Comparison of ENCODE assay signal across 18 cellular contexts in the genomic region with DNA sequence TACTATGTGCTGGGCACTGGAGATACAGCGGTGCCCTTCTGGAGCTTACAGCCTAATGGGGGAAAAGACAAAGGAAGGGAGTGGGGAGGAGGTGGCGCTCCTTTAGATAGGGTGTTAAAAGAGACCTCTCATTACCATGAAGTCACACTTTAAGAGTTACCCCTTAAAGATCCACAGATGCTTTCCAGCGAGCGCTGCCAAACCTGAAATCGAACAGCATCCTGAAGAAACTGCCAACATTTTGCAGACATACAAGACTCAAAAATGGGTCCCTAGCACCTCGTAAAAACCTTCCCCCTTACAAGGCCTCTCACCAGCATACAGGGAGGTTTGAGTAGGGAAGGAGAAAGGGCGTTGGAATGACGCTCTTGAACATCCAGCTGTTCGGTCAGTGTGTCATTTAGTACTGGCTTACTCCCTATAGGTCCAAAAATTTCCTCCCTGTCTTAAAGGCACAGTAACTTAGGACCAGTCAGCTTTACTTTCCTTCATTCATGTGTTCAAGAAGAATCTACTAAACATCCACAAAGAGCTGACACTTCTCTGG. TPM values are rescaled to one million over a fixed set of nuclear protein-coding genes. Genes with fewer than 3 reads are reported as not detected.
DNase-seq lines count a peak whose midpoint lies in the region; ATAC-seq and TF ChIP-seq lines count a peak whose summit lies in the region.
"Had no signal": no experiment of that assay in that cellular context is flagged by ENCODE, and none has a peak within 500 bp of the region (broad histone marks: within the 10 kb centered on the region; RNA-seq: fewer than 3 reads in every experiment).

No MANE protein-coding gene starts in this region.

- intact Hi-C loops in Right ventricle myocardium superior (cut with DNase I) = no loop called here
- intact Hi-C loops in sciatic nerve (cut with DNase I) = no loop called here
- intact Hi-C loops in activated T-helper 2 cell treated with anti-CD3 and anti-CD28 coated beads, Interferon-gamma antibody, Interleukin-2, Interleukin-4, amounts not matched to agents 10 μg/mL and 5 μg/mL and 100 μg/mL, durations not matched to agents 14 hours and 24 hours and 36 hours (cut with micrococcal nuclease) = no loop called here

- H3K27me3 Mint-ChIP-seq in T-helper 17 cell (peaks cover 4% of the 10 kb centered on the region), type B pancreatic cell (no peaks in the 10 kb centered on the region)
- peaks cover 4% of the 10 kb centered on the region for H3K27me3 Mint-ChIP-seq in activated T-helper 2 cell treated with anti-CD3 and anti-CD28 coated beads, Interferon-gamma antibody, Interleukin-2, Interleukin-4, amounts not matched to agents 10 μg/mL and 5 μg/mL and 100 μg/mL, durations not matched to agents 14 hours and 24 hours and 36 hours (ENCODE audit: low read depth)
- H3K27me3 Mint-ChIP-seq: activated naive CD8-positive, alpha-beta T cell treated with anti-CD3 and anti-CD28 coated beads, Interleukin-2, amount 50 U/mL, for 24 hours; stimulated activated naive CD8-positive, alpha-beta T cell treated with anti-CD3 and anti-CD28 coated beads, Interleukin-15, amount 100 ng/mL, for 72 hours had no signal

- DNase-seq in GM03348 (ENCODE audit: low spot score) (peak; percentile 33), T-helper 17 cell (no peak), Right ventricle myocardium superior (no peak), sciatic nerve (ENCODE audit: low spot score) (no peak), type B pancreatic cell (ENCODE audit: extremely low spot score, unreplicated experiment) (no peak), DMS53 (lab: John Stamatoyannopoulos, UW) (no peak)
- no peak for DNase-seq in activated CD4-positive, alpha-beta T cell treated with anti-CD3 and anti-CD28 coated beads, Interleukin-2, amount 50 U/mL, for 1 hour
- no peak for DNase-seq in activated T-helper 2 cell treated with anti-CD3 and anti-CD28 coated beads, Interferon-gamma antibody, Interleukin-2, Interleukin-4, amounts not matched to agents 10 μg/mL and 5 μg/mL and 100 μg/mL, durations not matched to agents 14 hours and 24 hours and 36 hours (ENCODE audit: low spot score)
- DNase-seq: activated CD4-positive, alpha-beta T cell treated with anti-CD3 and anti-CD28 coated beads, Interleukin-2, amount 50 U/mL, for 48 hours; activated naive CD8-positive, alpha-beta T cell treated with anti-CD3 and anti-CD28 coated beads, Interleukin-2, amount 50 U/mL, for 24 hours; activated T-cell treated with anti-CD3 and anti-CD28 coated beads, Interleukin-2, amount 50 U/mL, for 48 hours; Kasumi-1; NCI-H146; NCI-H446 treated with DMSO at 0.1 percent for 48 hours; OCI-M1; posterior cingulate gyrus; stimulated activated CD4-positive, alpha-beta T cell treated with anti-CD3 and anti-CD28 coated beads, Interleukin-15, amount 100 ng/mL, for 24 hours; stimulated activated naive CD8-positive, alpha-beta T cell treated with anti-CD3 and anti-CD28 coated beads, Interleukin-15, amount 100 ng/mL, for 72 hours had no signal

- H3K27ac Mint-ChIP-seq in T-helper 17 cell = peak overlapping the region; percentile 24
- H3K27ac Mint-ChIP-seq in type B pancreatic cell = no peak overlapping the region
- no peak overlapping the region for H3K27ac Mint-ChIP-seq in activated T-helper 2 cell treated with anti-CD3 and anti-CD28 coated beads, Interferon-gamma antibody, Interleukin-2, Interleukin-4, amounts not matched to agents 10 μg/mL and 5 μg/mL and 100 μg/mL, durations not matched to agents 14 hours and 24 hours and 36 hours
- H3K27ac Mint-ChIP-seq: activated naive CD8-positive, alpha-beta T cell treated with anti-CD3 and anti-CD28 coated beads, Interleukin-2, amount 50 U/mL, for 24 hours had no signal

- H3K36me3 Mint-ChIP-seq in T-helper 17 cell (ENCODE audit: low read depth) = no peaks in the 10 kb centered on the region
- no peaks in the 10 kb centered on the region for H3K36me3 Mint-ChIP-seq in type B pancreatic cell
- H3K36me3 Mint-ChIP-seq in activated T-helper 2 cell treated with anti-CD3 and anti-CD28 coated beads, Interferon-gamma antibody, Interleukin-2, Interleukin-4, amounts not matched to agents 10 μg/mL and 5 μg/mL and 100 μg/mL, durations not matched to agents 14 hours and 24 hours and 36 hours (ENCODE audit: low read depth) = no peaks in the 10 kb centered on the region

- H3K9me3 ChIP-seq in T-helper 17 cell (ENCODE audit: control insufficient read depth, low read length, poor library complexity, severe bottlenecking) = no peaks in the 10 kb centered on the region

- H3K4me3 Mint-ChIP-seq in T-helper 17 cell = no peak overlapping the region
- no peak overlapping the region for H3K4me3 Mint-ChIP-seq in type B pancreatic cell
- H3K4me3 Mint-ChIP-seq in activated T-helper 2 cell treated with anti-CD3 and anti-CD28 coated beads, Interferon-gamma antibody, Interleukin-2, Interleukin-4, amounts not matched to agents 10 μg/mL and 5 μg/mL and 100 μg/mL, durations not matched to agents 14 hours and 24 hours and 36 hours (ENCODE audit: low read depth) = no peak overlapping the region
- H3K4me3 Mint-ChIP-seq: activated naive CD8-positive, alpha-beta T cell treated with anti-CD3 and anti-CD28 coated beads, Interleukin-2, amount 50 U/mL, for 24 hours; stimulated activated naive CD8-positive, alpha-beta T cell treated with anti-CD3 and anti-CD28 coated beads, Interleukin-15, amount 100 ng/mL, for 72 hours had no signal

- ATAC-seq in T-helper 17 cell (no peak), Right ventricle myocardium superior (ENCODE audit: poor library complexity) (peak; percentile 79), sciatic nerve (peak; percentile 88)
- ATAC-seq: activated naive CD8-positive, alpha-beta T cell treated with anti-CD3 and anti-CD28 coated beads, Interleukin-2, amount 50 U/mL, for 24 hours; stimulated activated naive CD8-positive, alpha-beta T cell treated with anti-CD3 and anti-CD28 coated beads, Interleukin-15, amount 100 ng/mL, for 72 hours had no signal

- TF ChIP-seq CTCF in type B pancreatic cell (conservative IDR thresholded peaks at IDR 0.05) = no peak

- H3K4me1 Mint-ChIP-seq in T-helper 17 cell = peaks cover 2% of the 10 kb centered on the region
- H3K4me1 Mint-ChIP-seq in type B pancreatic cell (ENCODE audit: unreplicated experiment) = no peaks in the 10 kb centered on the region
- no peaks in the 10 kb centered on the region for H3K4me1 Mint-ChIP-seq in activated T-helper 2 cell treated with anti-CD3 and anti-CD28 coated beads, Interferon-gamma antibody, Interleukin-2, Interleukin-4, amounts not matched to agents 10 μg/mL and 5 μg/mL and 100 μg/mL, durations not matched to agents 14 hours and 24 hours and 36 hours (ENCODE audit: low read depth)
- H3K4me1 Mint-ChIP-seq: activated naive CD8-positive, alpha-beta T cell treated with anti-CD3 and anti-CD28 coated beads, Interleukin-2, amount 50 U/mL, for 24 hours; stimulated activated naive CD8-positive, alpha-beta T cell treated with anti-CD3 and anti-CD28 coated beads, Interleukin-15, amount 100 ng/mL, for 72 hours had no signal

- no peaks in the 10 kb centered on the region for H3K9me3 Mint-ChIP-seq in type B pancreatic cell
- H3K9me3 Mint-ChIP-seq in activated T-helper 2 cell treated with anti-CD3 and anti-CD28 coated beads, Interferon-gamma antibody, Interleukin-2, Interleukin-4, amounts not matched to agents 10 μg/mL and 5 μg/mL and 100 μg/mL, durations not matched to agents 14 hours and 24 hours and 36 hours = no peaks in the 10 kb centered on the region
- H3K9me3 Mint-ChIP-seq: activated naive CD8-positive, alpha-beta T cell treated with anti-CD3 and anti-CD28 coated beads, Interleukin-2, amount 50 U/mL, for 24 hours; stimulated activated naive CD8-positive, alpha-beta T cell treated with anti-CD3 and anti-CD28 coated beads, Interleukin-15, amount 100 ng/mL, for 72 hours had no signal

RNA-seq across cellular contexts. Expression of a gene that starts 45.3 kb away (rescaled TPM):
- 10 to 100 TPM; 10.6 to 67.5 TPM for total RNA-seq in T-helper 17 cell
- total RNA-seq in Right ventricle myocardium superior = 15.0 TPM
- total RNA-seq in sciatic nerve = 131 TPM
- total RNA-seq in type B pancreatic cell (ENCODE audit: low replicate concordance) = 97.0 and 206 TPM in 2 replicates
- total RNA-seq in activated T-helper 2 cell treated with anti-CD3 and anti-CD28 coated beads, Interferon-gamma antibody, Interleukin-2, Interleukin-4, amounts not matched to agents 10 μg/mL and 5 μg/mL and 100 μg/mL, durations not matched to agents 14 hours and 24 hours and 36 hours = 45.2 and 46.0 TPM in 2 replicates
